In genomic region chr6:80269331-80269730, GRCh38 we compare ENCODE assay signal across 22 cellular contexts.
DNase-seq lines count a peak whose midpoint lies in the region; ATAC-seq, FAIRE-seq and TF ChIP-seq lines count a peak whose summit lies in the region.
"Had no signal": no experiment of that assay in that cellular context is flagged by ENCODE, and none has a peak within 500 bp of the region (broad histone marks: within the 10 kb centered on the region; RNA-seq: fewer than 3 reads in every experiment).

No MANE protein-coding gene starts in this region.

- DNase-seq in IMR-90 (no peak), astrocyte (ENCODE audit: low read depth) (peak; percentile 12), globus pallidus (ENCODE audit: low spot score) (peak; percentile 29), pons (ENCODE audit: low spot score) (peak; percentile 74), retina (no peak), NCI-H774 (lab: John Stamatoyannopoulos, UW) (no peak), OCI-M1 (lab: John Stamatoyannopoulos, UW) (no peak)
- no peak for DNase-seq in activated CD4-positive, alpha-beta T cell treated with anti-CD3 and anti-CD28 coated beads for 48 hours
- DNase-seq: CD8-positive, alpha-beta memory T cell; COR-L47; DMS 273 treated with DMSO at 0.1 percent for 48 hours; DMS53; DND-41; EL had no signal

- BruUV-seq in IMR-90 (replicated peaks; lab: Mats Ljungman, UMichigan): no TSS peak

- intact Hi-C loops in IMR-90 (cut with micrococcal nuclease): no loop called here

- H3K27ac Mint-ChIP-seq in astrocyte (ENCODE audit: unreplicated experiment): no peak overlapping the region
- H3K27ac Mint-ChIP-seq: B cell; CD8-positive, alpha-beta memory T cell; IgD-negative memory B cell had no signal

- H3K36me3 Mint-ChIP-seq in astrocyte (ENCODE audit: low read depth, unreplicated experiment): no peaks in the 10 kb centered on the region

- no peaks in the 10 kb centered on the region; a peak in 1 of 4 replicates for H3K79me1 ChIP-seq in IMR-90 (ENCODE audit: low read depth in 1 of 2, low read length in 2 of 2)

- no peak overlapping the region for H2AFZ ChIP-seq in IMR-90 (replicated peaks; ENCODE audit: low read length, poor library complexity)
- peak overlapping the region; percentile 20 for H2AFZ ChIP-seq in astrocyte (ENCODE audit: low read depth, low read length)

- in situ Hi-C loops in IMR-90 (cut with MboI; ENCODE audit: low sequenced_read_pairs): no loop called here

- H3K4me3 ChIP-seq in IMR-90 (ENCODE audit: insufficient read depth, low read depth, low read length): no peak overlapping the region
- H3K4me3 ChIP-seq in astrocyte (ENCODE audit: insufficient read depth, low read depth, low read length): no peak overlapping the region
- H3K4me3 ChIP-seq: BLaER1 treated with 17β-estradiol and CSF1 and Interleukin-3, amounts not matched to agents 10 nM and 100 nM; GM12878; HAP-1 had no signal

- no peak for TF ChIP-seq POLR2A in IMR-90 (IDR thresholded peaks at IDR 0.05; ENCODE audit: low read depth, low read length)

- TF ChIP-seq CTCF in IMR-90 (conservative IDR thresholded peaks at IDR 0.05; ENCODE audit: low read depth, low read length) (no peak), astrocyte (IDR thresholded peaks at IDR 0.05; ENCODE audit: insufficient read depth, low read depth, low read length) (no peak)

- no peak overlapping the region for H2BK120ac ChIP-seq in IMR-90 (ENCODE audit: low read depth, low read length)

- H2BK15ac ChIP-seq in IMR-90 (ENCODE audit: low read depth, low read length): no peak overlapping the region

- no peaks in the 10 kb centered on the region for H3K27me3 ChIP-seq in IMR-90 (ENCODE audit: control insufficient read depth, insufficient read depth, low read length)
- no peaks in the 10 kb centered on the region for H3K27me3 ChIP-seq in astrocyte (ENCODE audit: insufficient read depth, low read length)
- H3K27me3 ChIP-seq: BLaER1 treated with 17β-estradiol and CSF1 and Interleukin-3, amounts not matched to agents 10 nM and 100 nM had no signal

- H4K8ac ChIP-seq in IMR-90 (ENCODE audit: low read depth in 2 of 2, low read length in 2 of 2): no peak overlapping the region

- POLR2A ChIA-PET in IMR-90 (lab: Charles Lee; ENCODE audit: unreplicated experiment): no interaction called here

- H2AK5ac ChIP-seq in IMR-90 (ENCODE audit: low read depth, low read length): no peak overlapping the region

- no peak overlapping the region for H3K56ac ChIP-seq in IMR-90 (ENCODE audit: extremely low read depth, insufficient read depth, low read length)

- H3K4me2 ChIP-seq in IMR-90 (ENCODE audit: low read depth, low read length) (no peak overlapping the region), astrocyte (ENCODE audit: low read length) (peak overlapping the region; percentile 36)
- H3K4me2 ChIP-seq: BLaER1 treated with 17β-estradiol and CSF1 and Interleukin-3, amounts not matched to agents 10 nM and 100 nM had no signal

- FAIRE-seq in astrocyte (lab: Jason Lieb, UNC): no peak
- FAIRE-seq: GM12878, GM19239, HTR-8/SVneo had no signal

- H3K36me3 ChIP-seq in IMR-90 (ENCODE audit: control insufficient read depth, insufficient read depth, low read length) (no peaks in the 10 kb centered on the region), astrocyte (ENCODE audit: insufficient read depth, low read length) (no peaks in the 10 kb centered on the region)
- H3K36me3 ChIP-seq: BLaER1 treated with 17β-estradiol and CSF1 and Interleukin-3, amounts not matched to agents 10 nM and 100 nM; HAP-1 had no signal

- no peaks in the 10 kb centered on the region for H3K27me3 Mint-ChIP-seq in astrocyte (ENCODE audit: low read depth, unreplicated experiment)
- H3K27me3 Mint-ChIP-seq: B cell; CD8-positive, alpha-beta memory T cell; IgD-negative memory B cell had no signal

- no peaks in the 10 kb centered on the region; the same call in 1 of the 2 replicates for H3K9me1 ChIP-seq in IMR-90 (ENCODE audit: insufficient read depth, low read length)

- H3K4ac ChIP-seq in IMR-90 (ENCODE audit: low read depth, low read length): no peak overlapping the region

- H2AK9ac ChIP-seq in IMR-90 (replicated peaks; ENCODE audit: low read depth, low read length, poor library complexity): no peak overlapping the region

- H3K14ac ChIP-seq in IMR-90 (replicated peaks; ENCODE audit: low read depth, low read length): peak overlapping the region; percentile 21; the same call in 1 of the 2 replicates

- H4K91ac ChIP-seq in IMR-90 (ENCODE audit: insufficient read depth, low read depth, low read length): no peak overlapping the region

- H4K20me1 ChIP-seq in IMR-90 (ENCODE audit: insufficient read depth, low read length): no peaks in the 10 kb centered on the region
- H4K20me1 ChIP-seq in astrocyte (ENCODE audit: insufficient read depth, low read length): no peaks in the 10 kb centered on the region
- H4K20me1 ChIP-seq: BLaER1 treated with 17β-estradiol and CSF1 and Interleukin-3, amounts not matched to agents 10 nM and 100 nM had no signal

- H3K27ac ChIP-seq in IMR-90 (ENCODE audit: insufficient read depth, low read length) (no peak overlapping the region), astrocyte (ENCODE audit: low read depth, low read length) (no peak overlapping the region)
- H3K27ac ChIP-seq: BLaER1 treated with 17β-estradiol and CSF1 and Interleukin-3, amounts not matched to agents 10 nM and 100 nM; HL-60 had no signal

- H3K18ac ChIP-seq in IMR-90 (ENCODE audit: low read depth, low read length): no peak overlapping the region

- no peaks in the 10 kb centered on the region for H3K79me2 ChIP-seq in astrocyte (ENCODE audit: insufficient read depth, low read length)

- ATAC-seq in IMR-90 (ENCODE audit: low read depth): no peak
- ATAC-seq: GM12878 had no signal

- H3K9ac ChIP-seq in IMR-90 (ENCODE audit: low read depth, low read length) (no peak overlapping the region), astrocyte (ENCODE audit: low read length) (no peak overlapping the region)
- H3K9ac ChIP-seq: BLaER1 treated with 17β-estradiol and CSF1 and Interleukin-3, amounts not matched to agents 10 nM and 100 nM had no signal

- dilution Hi-C loops in IMR-90 (cut with HindIII; ENCODE audit: low sequenced_read_pairs, unreplicated experiment): no loop called here

- CTCF ChIA-PET in IMR-90 (lab: Yijun Ruan, JAX): no interaction called here

- no peaks in the 10 kb centered on the region for H3K4me1 Mint-ChIP-seq in astrocyte (ENCODE audit: low read depth, unreplicated experiment)
- H3K4me1 Mint-ChIP-seq: B cell; CD8-positive, alpha-beta memory T cell; IgD-negative memory B cell had no signal

- H4K5ac ChIP-seq in IMR-90 (ENCODE audit: low read depth, low read length): no peak overlapping the region

- no peak for TF ChIP-seq RAD21 in IMR-90 (IDR thresholded peaks at IDR 0.05; ENCODE audit: low read length)

- H3K9me3 Mint-ChIP-seq in astrocyte (ENCODE audit: unreplicated experiment): peaks cover 2% of the 10 kb centered on the region

- H3K4me1 ChIP-seq in IMR-90 (ENCODE audit: control insufficient read depth, insufficient read depth, low read length) (no peaks in the 10 kb centered on the region), astrocyte (ENCODE audit: insufficient read depth, low read length) (no peaks in the 10 kb centered on the region)
- H3K4me1 ChIP-seq: BLaER1 treated with 17β-estradiol and CSF1 and Interleukin-3, amounts not matched to agents 10 nM and 100 nM; HAP-1 had no signal

- no peak overlapping the region for H2BK20ac ChIP-seq in IMR-90 (ENCODE audit: low read depth, low read length)

- H3K23ac ChIP-seq in IMR-90 (ENCODE audit: low read depth, low read length): no peak overlapping the region

- no peak overlapping the region for H3K4me3 Mint-ChIP-seq in astrocyte (ENCODE audit: unreplicated experiment)
- H3K4me3 Mint-ChIP-seq: B cell; CD8-positive, alpha-beta memory T cell; IgD-negative memory B cell had no signal

- H2BK5ac ChIP-seq in IMR-90 (ENCODE audit: low read depth, low read length, poor library complexity, severe bottlenecking): no peak overlapping the region

- H3K9me3 ChIP-seq in IMR-90 (ENCODE audit: control insufficient read depth, insufficient read depth, low read length) (no peaks in the 10 kb centered on the region; the same call in 1 of the 2 replicates), astrocyte (ENCODE audit: insufficient read depth, low read depth, low read length) (no peaks in the 10 kb centered on the region)
- H3K9me3 ChIP-seq: BLaER1 treated with 17β-estradiol and CSF1 and Interleukin-3, amounts not matched to agents 10 nM and 100 nM; HAP-1 had no signal

- 100% methylated on average over 1 of the region's 6 CpGs; no CpG with 5 or more reads in 1 of the 2 experiments for WGBS in IMR-90 (ENCODE audit: extremely low coverage in 2 of 2, insufficient read length in 1 of 2), 2 experiments

TF ChIP-seq in IMR-90, 13 proteins besides CTCF, POLR2A, EP300 and RAD21:
- no peak for TF ChIP-seq CEBPB (IDR thresholded peaks at IDR 0.05; ENCODE audit: low read depth, low read length)
- no peak for TF ChIP-seq SMC3 (IDR thresholded peaks at IDR 0.05; ENCODE audit: low read depth, low read length)
- TF ChIP-seq MAFK (IDR thresholded peaks at IDR 0.05; ENCODE audit: low read depth, low read length): no peak
- no peak for TF ChIP-seq CHD1 (IDR thresholded peaks at IDR 0.05; ENCODE audit: low read depth, low read length)
- no peak for TF ChIP-seq NFE2L2 (IDR thresholded peaks at IDR 0.05; ENCODE audit: low read depth, low read length)
- TF ChIP-seq MAZ (IDR thresholded peaks at IDR 0.05; ENCODE audit: borderline replicate concordance, low read depth, low read length): no peak
- TF ChIP-seq RFX5 (IDR thresholded peaks at IDR 0.05; ENCODE audit: low read depth, low read length): no peak
- no peak for TF ChIP-seq ELK1 (IDR thresholded peaks at IDR 0.05; ENCODE audit: borderline replicate concordance, low read depth, low read length)
- no peak for TF ChIP-seq BHLHE40 (IDR thresholded peaks at IDR 0.05; ENCODE audit: low read depth, low read length)
- TF ChIP-seq FOS (IDR thresholded peaks at IDR 0.05; ENCODE audit: low read depth, low read length): no peak
- no peak for TF ChIP-seq MXI1 (IDR thresholded peaks at IDR 0.05; ENCODE audit: borderline replicate concordance, low read depth, low read length)

Comparison
In these comparisons a context has a peak if more than half of its experiments do, and no peak if none do; other contexts are left out.
1. DNase-seq: peak in astrocyte (single experiment), globus pallidus (single experiment) and pons (single experiment); none in IMR-90 (single experiment), retina (single experiment), NCI-H774 (single experiment), activated CD4-positive, alpha-beta T cell treated with anti-CD3 and anti-CD28 coated beads for 48 hours (single experiment) and OCI-M1 (single experiment).